ENCODE assay signal across 1 cellular context in genomic region chr21:17536381-17536780, GRCh38.
TF ChIP-seq lines count a peak whose summit lies in the region.

No MANE protein-coding gene starts in this region.

TF ChIP-seq in WTC11, 78 proteins besides CTCF, POLR2A, EP300 and RAD21 (continued from another document):
- TF ChIP-seq CREB1 (CRISPR knock-in tag; IDR thresholded peaks at IDR 0.05) (no peak), JAZF1 (CRISPR knock-in tag; IDR thresholded peaks at IDR 0.05) (no peak), CDX4 (CRISPR knock-in tag; IDR thresholded peaks at IDR 0.05; ENCODE audit: borderline replicate concordance) (no peak), ZBTB21 (CRISPR knock-in tag; IDR thresholded peaks at IDR 0.05; ENCODE audit: borderline replicate concordance) (no peak), TP53 (CRISPR knock-in tag; IDR thresholded peaks at IDR 0.05) (no peak), JUN (CRISPR knock-in tag; IDR thresholded peaks at IDR 0.05) (no peak), FOXK1 (CRISPR knock-in tag; IDR thresholded peaks at IDR 0.05) (no peak), E2F4 (CRISPR knock-in tag; IDR thresholded peaks at IDR 0.05; ENCODE audit: borderline replicate concordance, low read depth) (no peak), ZNF138 (CRISPR knock-in tag; conservative IDR thresholded peaks at IDR 0.05) (no peak)
TF ChIP-seq in WTC11: peak in this region for 0.
